14 cellular contexts compared by ENCODE assay signal in the genomic region with DNA sequence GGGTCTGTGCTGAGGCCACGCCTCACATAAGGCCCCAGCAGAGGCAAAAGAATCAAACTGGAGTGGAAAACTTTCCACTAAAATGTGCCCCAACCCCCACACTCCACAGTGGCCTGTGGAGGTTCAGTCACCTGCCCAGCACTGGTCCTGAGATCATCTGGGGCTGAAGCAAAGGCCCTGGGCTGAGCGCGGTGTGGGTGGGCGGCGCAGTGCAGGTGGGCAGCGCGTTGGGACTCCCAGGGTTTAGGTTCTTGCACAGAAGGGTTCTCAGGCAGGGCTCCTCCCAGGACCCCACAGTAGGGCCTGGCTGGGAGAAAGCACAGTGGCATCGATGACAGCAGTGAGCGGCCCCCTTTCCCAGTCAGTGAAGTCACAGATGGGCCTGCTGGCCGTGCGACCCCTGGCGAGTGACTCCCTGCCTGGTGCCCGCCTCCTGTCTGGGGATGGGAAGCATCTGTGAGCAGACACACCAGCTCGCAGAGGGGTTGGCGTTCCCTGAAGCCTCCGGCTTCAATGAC. TPM values are rescaled to one million over a fixed set of nuclear protein-coding genes. Genes with fewer than 3 reads are reported as not detected.
DNase-seq lines count a peak whose midpoint lies in the region; TF ChIP-seq lines count a peak whose summit lies in the region.
"Had no signal": no experiment of that assay in that cellular context is flagged by ENCODE, and none has a peak within 500 bp of the region (broad histone marks: within the 10 kb centered on the region; RNA-seq: fewer than 3 reads in every experiment).

No MANE protein-coding gene starts in this region.

- H2AFZ ChIP-seq in neural progenitor cell (replicated peaks), result no peak overlapping the region

- POLR2A ChIA-PET in HEK293 (lab: Yijun Ruan, JAX), result interaction anchor here (0.6 kb wide), 1 partner anchor 9 kb away, joined by 3 read pairs; no protein-coding TSS in a partner anchor

- peaks cover 28% of the 10 kb centered on the region for H4K20me1 ChIP-seq in neural progenitor cell (ENCODE audit: low read depth)

- no peak for TF ChIP-seq CTCF in HEK293 (tag by site-specific recombination; IDR thresholded peaks at IDR 0.05)
- no peak for TF ChIP-seq CTCF in glutamatergic neuron (IDR thresholded peaks at IDR 0.05; ENCODE audit: partially characterized antibody, unreplicated experiment)
- no peak for TF ChIP-seq CTCF in neural progenitor cell (IDR thresholded peaks at IDR 0.05)

- intact Hi-C loops in activated CD4-positive, alpha-beta T cell treated with anti-CD3 and anti-CD28 coated beads, Interleukin-2, amount 10 ng/mL, durations not matched to agents 24 days and 14 days (cut with micrococcal nuclease), result no loop called here

- H3K27ac Mint-ChIP-seq in glutamatergic neuron (ENCODE audit: unreplicated experiment) (peak overlapping the region; percentile 99), neural progenitor cell (peak overlapping the region; percentile 29)
- no peak overlapping the region for H3K27ac Mint-ChIP-seq in activated CD4-positive, alpha-beta T cell treated with anti-CD3 and anti-CD28 coated beads, Interleukin-2, amount 10 ng/mL, durations not matched to agents 24 days and 14 days
- H3K27ac Mint-ChIP-seq: CD14-positive monocyte; CD4-positive, alpha-beta memory T cell had no signal

- peaks cover 28% of the 10 kb centered on the region for H3K9me3 Mint-ChIP-seq in glutamatergic neuron (ENCODE audit: unreplicated experiment)
- H3K9me3 Mint-ChIP-seq in neural progenitor cell, result no peaks in the 10 kb centered on the region
- H3K9me3 Mint-ChIP-seq in activated CD4-positive, alpha-beta T cell treated with anti-CD3 and anti-CD28 coated beads, Interleukin-2, amount 10 ng/mL, durations not matched to agents 24 days and 14 days, result no peaks in the 10 kb centered on the region
- H3K9me3 Mint-ChIP-seq: CD14-positive monocyte; CD4-positive, alpha-beta memory T cell; H9 had no signal

- no peaks in the 10 kb centered on the region for H3K79me2 ChIP-seq in neural progenitor cell (ENCODE audit: low read depth)

- H3K36me3 Mint-ChIP-seq in glutamatergic neuron (ENCODE audit: unreplicated experiment), result no peaks in the 10 kb centered on the region
- H3K36me3 Mint-ChIP-seq in neural progenitor cell, result peaks cover 4% of the 10 kb centered on the region
- peaks cover 2% of the 10 kb centered on the region for H3K36me3 Mint-ChIP-seq in activated CD4-positive, alpha-beta T cell treated with anti-CD3 and anti-CD28 coated beads, Interleukin-2, amount 10 ng/mL, durations not matched to agents 24 days and 14 days (ENCODE audit: low read depth)
- H3K36me3 Mint-ChIP-seq: CD14-positive monocyte had no signal

- H3K4me3 ChIP-seq in HEK293 (ENCODE audit: low read depth, low read length), result no peak overlapping the region
- H3K4me3 ChIP-seq in neural progenitor cell, result no peak overlapping the region

- H3K4me3 Mint-ChIP-seq in glutamatergic neuron (ENCODE audit: unreplicated experiment), result no peak overlapping the region
- no peak overlapping the region for H3K4me3 Mint-ChIP-seq in neural progenitor cell
- H3K4me3 Mint-ChIP-seq in activated CD4-positive, alpha-beta T cell treated with anti-CD3 and anti-CD28 coated beads, Interleukin-2, amount 10 ng/mL, durations not matched to agents 24 days and 14 days, result no peak overlapping the region
- H3K4me3 Mint-ChIP-seq: CD14-positive monocyte; CD4-positive, alpha-beta memory T cell; H9 had no signal

- no peak overlapping the region for H3K9ac ChIP-seq in neural progenitor cell

- H3K4me2 ChIP-seq in neural progenitor cell, result no peak overlapping the region

- H3K27me3 Mint-ChIP-seq in glutamatergic neuron (ENCODE audit: unreplicated experiment), result peaks cover 26% of the 10 kb centered on the region
- H3K27me3 Mint-ChIP-seq in neural progenitor cell (ENCODE audit: insufficient read depth, low read depth), result peaks cover 8% of the 10 kb centered on the region
- H3K27me3 Mint-ChIP-seq in activated CD4-positive, alpha-beta T cell treated with anti-CD3 and anti-CD28 coated beads, Interleukin-2, amount 10 ng/mL, durations not matched to agents 24 days and 14 days, result no peaks in the 10 kb centered on the region
- H3K27me3 Mint-ChIP-seq: CD4-positive, alpha-beta memory T cell had no signal

- peaks cover 35% of the 10 kb centered on the region for H3K4me1 ChIP-seq in HEK293 (ENCODE audit: control insufficient read depth, insufficient read depth, low read length)
- peaks cover 22% of the 10 kb centered on the region for H3K4me1 ChIP-seq in neural progenitor cell

- H3K36me3 ChIP-seq in HEK293 (ENCODE audit: control insufficient read depth in 2 of 2, insufficient read depth in 1 of 2, low read length in 2 of 2) (peaks cover 0 to 21% of the 10 kb centered on the region in 2 experiments; a peak in 1 of 3 replicates), neural progenitor cell (no peaks in the 10 kb centered on the region)

- DNase-seq in glutamatergic neuron, result no peak
- DNase-seq in neural progenitor cell (ENCODE audit: low spot score), result no peak
- no peak for DNase-seq in inferior parietal cortex (ENCODE audit: extremely low spot score)
- DNase-seq in activated CD4-positive, alpha-beta T cell treated with anti-CD3 and anti-CD28 coated beads, Interleukin-2, amount 10 ng/mL, durations not matched to agents 24 days and 14 days, result no peak
- no peak for DNase-seq in DMS114 treated with DMSO at 0.1 percent for 48 hours (lab: John Stamatoyannopoulos, UW; ENCODE audit: unreplicated experiment)
- DNase-seq: AML-193; CD4-positive, alpha-beta memory T cell; DMS79 treated with DMSO at 0.1 percent for 48 hours; GF-D8; GOT3; H9 had no signal

- H3K9me3 ChIP-seq in HEK293 (ENCODE audit: control insufficient read depth, insufficient read depth, low read depth, low read length) (no peaks in the 10 kb centered on the region), neural progenitor cell (ENCODE audit: low read depth) (no peaks in the 10 kb centered on the region)

- H3K4me1 Mint-ChIP-seq in glutamatergic neuron (ENCODE audit: low read depth, unreplicated experiment) (peaks cover 58% of the 10 kb centered on the region), neural progenitor cell (peaks cover 70% of the 10 kb centered on the region)
- no peaks in the 10 kb centered on the region for H3K4me1 Mint-ChIP-seq in activated CD4-positive, alpha-beta T cell treated with anti-CD3 and anti-CD28 coated beads, Interleukin-2, amount 10 ng/mL, durations not matched to agents 24 days and 14 days
- H3K4me1 Mint-ChIP-seq: CD14-positive monocyte; CD4-positive, alpha-beta memory T cell had no signal

- no peaks in the 10 kb centered on the region for H3K27me3 ChIP-seq in neural progenitor cell

- CTCF ChIA-PET in HEK293 (lab: Yijun Ruan, JAX), result interaction anchor here (1.4 kb wide), 1 partner anchor 149 kb away, joined by 5 read pairs; no protein-coding TSS in a partner anchor

- peaks cover 13% of the 10 kb centered on the region for H3F3A ChIP-seq in neural progenitor cell (ENCODE audit: low read depth)

- no peak overlapping the region for H3K27ac ChIP-seq in HEK293 (ENCODE audit: extremely low read depth, low read depth, low read length)
- H3K27ac ChIP-seq in neural progenitor cell, result no peak overlapping the region

TF ChIP-seq in HEK293, 187 proteins besides CTCF, POLR2A, EP300 and RAD21:
- TF ChIP-seq ZNF501 (tag by site-specific recombination; IDR thresholded peaks at IDR 0.05) (no peak), ZNF791 (tag by site-specific recombination; IDR thresholded peaks at IDR 0.05) (no peak), ZIC2 (tag by site-specific recombination; IDR thresholded peaks at IDR 0.05) (peak; percentile 31), ZNF513 (tag by site-specific recombination; IDR thresholded peaks at IDR 0.05) (no peak), ZNF707 (tag by site-specific recombination; IDR thresholded peaks at IDR 0.05) (no peak), ZFHX2 (tag by site-specific recombination; conservative IDR thresholded peaks at IDR 0.05) (peak; percentile 74), ZNF549 (tag by site-specific recombination; IDR thresholded peaks at IDR 0.05) (no peak), EGR2 (tag by site-specific recombination; IDR thresholded peaks at IDR 0.05; ENCODE audit: low read depth) (peak; percentile 50), KLF9 (tag by site-specific recombination; IDR thresholded peaks at IDR 0.05; ENCODE audit: low read depth) (no peak)

RNA-seq across cellular contexts. Expression of gene GPR153, which starts 13.8 kb away (rescaled TPM):
- total RNA-seq in glutamatergic neuron (ENCODE audit: unreplicated experiment) (174 TPM), neural progenitor cell (ENCODE audit: low replicate concordance) (8.4 and 27.3 TPM in 2 replicates)
- 1.3 and 1.7 TPM in 2 replicates for total RNA-seq in activated CD4-positive, alpha-beta T cell treated with anti-CD3 and anti-CD28 coated beads, Interleukin-2, amount 10 ng/mL, durations not matched to agents 24 days and 14 days

RNA-seq across cellular contexts. Expression of gene HES3, which starts 30.7 kb away (rescaled TPM):
- total RNA-seq in glutamatergic neuron (ENCODE audit: unreplicated experiment), result 0.66 TPM
- total RNA-seq in neural progenitor cell (ENCODE audit: low replicate concordance), result 5.5 and 22.2 TPM in 2 replicates
- total RNA-seq in activated CD4-positive, alpha-beta T cell treated with anti-CD3 and anti-CD28 coated beads, Interleukin-2, amount 10 ng/mL, durations not matched to agents 24 days and 14 days, result not detected in 2 replicates
- total RNA-seq: CD4-positive, alpha-beta memory T cell; HT-29 had no signal

RNA-seq across cellular contexts. Expression of gene ICMT, which starts 38.9 kb away (rescaled TPM):
- total RNA-seq in glutamatergic neuron (ENCODE audit: unreplicated experiment) (55.5 TPM), neural progenitor cell (ENCODE audit: low replicate concordance) (88.4 and 118 TPM in 2 replicates)
- 67.6 and 69.4 TPM in 2 replicates for total RNA-seq in activated CD4-positive, alpha-beta T cell treated with anti-CD3 and anti-CD28 coated beads, Interleukin-2, amount 10 ng/mL, durations not matched to agents 24 days and 14 days
